ENCODE assay signal across 9 cellular contexts in genomic region chr13:33743438-33744368, GRCh38.
DNase-seq lines count a peak whose midpoint lies in the region; ATAC-seq and TF ChIP-seq lines count a peak whose summit lies in the region.
"Had no signal": no experiment of that assay in that cellular context is flagged by ENCODE, and none has a peak within 500 bp of the region (broad histone marks: within the 10 kb centered on the region; RNA-seq: fewer than 3 reads in every experiment).

No MANE protein-coding gene starts in this region.

- intact Hi-C loops in Right ventricle myocardium inferior (cut with DNase I): no loop called here

- 0 out of 2 replicates have a peak overlapping the region, but pooled peaks have one; percentile 36 for H3K27ac ChIP-seq in SK-N-MC

- H3K27me3 Mint-ChIP-seq in WTC11 (ENCODE audit: low read depth): no peaks in the 10 kb centered on the region

- H3K9me3 ChIP-seq in SK-N-MC (ENCODE audit: low read depth, low read length): no peaks in the 10 kb centered on the region

- H3K4me3 Mint-ChIP-seq in WTC11: no peak overlapping the region

- H3K27ac Mint-ChIP-seq in WTC11: no peak overlapping the region

- peaks cover 11% of the 10 kb centered on the region for H3K4me1 Mint-ChIP-seq in WTC11

- H3K36me3 ChIP-seq in SK-N-MC (ENCODE audit: insufficient read depth, low read length): no peaks in the 10 kb centered on the region

- no peaks in the 10 kb centered on the region for H3K36me3 Mint-ChIP-seq in WTC11

- H3K4me3 ChIP-seq in SK-N-MC: no peak overlapping the region

- no peak for TF ChIP-seq CTCF in WTC11 (IDR thresholded peaks at IDR 0.05)

- DNase-seq in activated CD8-positive, alpha-beta memory T cell treated with anti-CD3 and anti-CD28 coated beads, Interleukin-2, amount 50 U/mL, for 48 hours: peak; percentile 52
- no peak for DNase-seq in activated CD8-positive, alpha-beta memory T cell treated with anti-CD3 and anti-CD28 coated beads, Interleukin-2, amount 50 U/mL, for 4 hours
- DNase-seq in SK-N-MC (ENCODE audit: low read depth, low spot score) (no peak), WTC11 (ENCODE audit: low spot score) (no peak), DMS79 (lab: John Stamatoyannopoulos, UW) (no peak), Right ventricle myocardium inferior (ENCODE audit: missing footprints) (no peak)
- no peak for DNase-seq in stimulated activated naive CD8-positive, alpha-beta T cell treated with anti-CD3 and anti-CD28 coated beads, Interleukin-15, Interleukin-2, amounts not matched to agents 100 U/mL and 50 U/mL, for 24 hours
- DNase-seq: naive B cell had no signal

- CTCF ChIA-PET in WTC11 (lab: Charles Lee): no interaction called here

- POLR2A ChIA-PET in WTC11 (lab: Charles Lee): no interaction called here

- ATAC-seq in HG02981 (IDR thresholded peaks at IDR 0.05; ENCODE audit: unreplicated experiment) (peak; percentile 75), WTC11 (no peak), Right ventricle myocardium inferior (no peak)
- ATAC-seq in stimulated activated naive CD8-positive, alpha-beta T cell treated with anti-CD3 and anti-CD28 coated beads, Interleukin-15, Interleukin-2, amounts not matched to agents 100 U/mL and 50 U/mL, for 24 hours: peak; percentile 43

- peaks cover 13% of the 10 kb centered on the region for H3K9me3 Mint-ChIP-seq in WTC11

- no peak overlapping the region for H3K9ac ChIP-seq in SK-N-MC (ENCODE audit: insufficient read length)

TF ChIP-seq in WTC11, 78 proteins besides CTCF, POLR2A, EP300 and RAD21:
- TF ChIP-seq AFF4 (CRISPR knock-in tag; IDR thresholded peaks at IDR 0.05; ENCODE audit: borderline replicate concordance) (no peak), HMGXB4 (CRISPR knock-in tag; IDR thresholded peaks at IDR 0.05) (no peak), NR2C2 (CRISPR knock-in tag; IDR thresholded peaks at IDR 0.05) (no peak), TP53 (CRISPR knock-in tag; IDR thresholded peaks at IDR 0.05) (no peak), ZNF317 (CRISPR knock-in tag; IDR thresholded peaks at IDR 0.05; ENCODE audit: borderline replicate concordance, low read depth) (no peak), ZNF532 (CRISPR knock-in tag; IDR thresholded peaks at IDR 0.05; ENCODE audit: borderline replicate concordance) (no peak), ZNF263 (CRISPR knock-in tag; IDR thresholded peaks at IDR 0.05; ENCODE audit: low read depth) (no peak)

Comparison
In these comparisons a context has a peak if more than half of its experiments do, and no peak if none do; other contexts are left out.
1. ATAC-seq: peak in HG02981 (single experiment) and stimulated activated naive CD8-positive, alpha-beta T cell treated with anti-CD3 and anti-CD28 coated beads, Interleukin-15, Interleukin-2, amounts not matched to agents 100 U/mL and 50 U/mL, for 24 hours (single experiment); none in WTC11 (single experiment) and Right ventricle myocardium inferior (single experiment).